21 cellular contexts compared by ENCODE assay signal in the genomic region with DNA sequence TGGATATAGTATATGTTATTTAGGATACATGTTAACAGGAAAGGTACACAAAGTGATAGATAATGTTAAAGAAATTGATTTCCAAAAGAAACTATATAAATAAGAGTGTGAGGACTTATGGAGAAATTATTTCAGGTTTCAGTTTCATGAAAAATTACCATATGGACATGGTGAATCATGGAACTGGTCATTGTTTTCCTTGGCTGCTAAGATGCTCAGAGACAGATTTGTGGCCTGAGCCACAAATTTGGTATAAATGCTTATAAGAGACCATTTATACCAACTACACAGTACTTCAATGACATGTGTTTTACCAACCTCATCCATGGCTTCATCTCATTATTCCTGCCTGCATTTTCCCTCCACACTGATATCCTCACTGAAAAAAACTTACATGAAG.
DNase-seq lines count a peak whose midpoint lies in the region; ATAC-seq and TF ChIP-seq lines count a peak whose summit lies in the region.
"Had no signal": no experiment of that assay in that cellular context is flagged by ENCODE, and none has a peak within 500 bp of the region (broad histone marks: within the 10 kb centered on the region; RNA-seq: fewer than 3 reads in every experiment).

No MANE protein-coding gene starts in this region.

- peaks cover 48% of the 10 kb centered on the region for H3K4me1 ChIP-seq in PC-3 (ENCODE audit: insufficient read depth, low read length)
- H3K4me1 ChIP-seq in HAP-1 = peaks cover 16% of the 10 kb centered on the region

- DNase-seq in AG20443 (ENCODE audit: low spot score) = peak; percentile 36
- DNase-seq in PC-3 = peak; percentile 62
- DNase-seq in choroid plexus epithelial cell (ENCODE audit: low read depth) = peak; percentile 72
- DNase-seq in lung microvascular endothelial cell (ENCODE audit: low read depth in 2 of 2) = peak; percentile 64 to 69
- no peak for DNase-seq in NCI-H524 (lab: John Stamatoyannopoulos, UW)
- DNase-seq in HAP-1 (ENCODE audit: low spot score in 2 of 2) = no peak
- DNase-seq: activated naive CD8-positive, alpha-beta T cell treated with anti-CD3 and anti-CD28 coated beads, Interleukin-2, amount 50 U/mL, for 24 hours; cerebellar nuclear complex; DMS79 treated with DMSO at 0.1 percent for 48 hours; NCI-H1048; NCI-H526 treated with DMSO at 0.1 percent for 48 hours; retina; SHP77 treated with DMSO at 0.1 percent for 48 hours; stimulated activated naive CD4-positive, alpha-beta T cell had no signal

- no peaks in the 10 kb centered on the region for H3F3A ChIP-seq in PC-3 (ENCODE audit: low read length, unreplicated experiment)

- no peaks in the 10 kb centered on the region for H3K9me2 ChIP-seq in PC-3 (replicated peaks; ENCODE audit: low read length)

- ATAC-seq in PC-3 = no peak
- no peak for ATAC-seq in HG02623 (IDR thresholded peaks at IDR 0.05; ENCODE audit: unreplicated experiment)
- ATAC-seq in GM19463 (IDR thresholded peaks at IDR 0.05; ENCODE audit: unreplicated experiment) = no peak
- ATAC-seq: activated naive CD8-positive, alpha-beta T cell treated with anti-CD3 and anti-CD28 coated beads, Interleukin-2, amount 50 U/mL, for 24 hours; gastroesophageal sphincter; K562 had no signal

- no peaks in the 10 kb centered on the region for H3K27me3 ChIP-seq in PC-3 (ENCODE audit: low read length)
- H3K27me3 ChIP-seq in HAP-1 (ENCODE audit: low read depth) = no peaks in the 10 kb centered on the region
- H3K27me3 ChIP-seq: gastroesophageal sphincter, neural progenitor cell, tibial nerve had no signal

- H3K4me2 ChIP-seq in PC-3 (ENCODE audit: low read length) = 0 out of 2 replicates have a peak overlapping the region, but pooled peaks have one; percentile 0
- H3K4me2 ChIP-seq: neural progenitor cell had no signal

- no peak overlapping the region for H2AFZ ChIP-seq in PC-3 (ENCODE audit: low read length)
- H2AFZ ChIP-seq: neural progenitor cell had no signal

- H3K9me3 ChIP-seq in PC-3 (ENCODE audit: low read length) = no peaks in the 10 kb centered on the region
- no peaks in the 10 kb centered on the region for H3K9me3 ChIP-seq in HAP-1
- H3K9me3 ChIP-seq: gastroesophageal sphincter, tibial nerve had no signal

- intact Hi-C loops in PC-3 (cut with micrococcal nuclease) = no loop called here

- no peak for TF ChIP-seq CTCF in PC-3 (conservative IDR thresholded peaks at IDR 0.05; ENCODE audit: low read depth, low read length)
- no peak for TF ChIP-seq CTCF in choroid plexus epithelial cell (conservative IDR thresholded peaks at IDR 0.05; ENCODE audit: low read depth, low read length)

- H3K27ac ChIP-seq in PC-3 (ENCODE audit: low read length) = peak overlapping the region; percentile 55
- H3K27ac ChIP-seq: gastroesophageal sphincter, HL-60, neural progenitor cell, tibial nerve had no signal

- no peak overlapping the region for H3K9ac ChIP-seq in PC-3 (ENCODE audit: low read length)
- H3K9ac ChIP-seq: neural progenitor cell had no signal

- POLR2A ChIA-PET in PC-3 (lab: Charles Lee; ENCODE audit: unreplicated experiment) = no interaction called here

- BruUV-seq in PC-3 (replicated peaks; lab: Mats Ljungman, UMichigan) = no TSS peak

- in situ Hi-C loops in HAP-1 (cut with MboI; ENCODE audit: low sequenced_read_pairs) = no loop called here

- CTCF ChIA-PET in PC-3 (lab: Charles Lee) = no interaction called here

- H3K79me2 ChIP-seq in PC-3 (ENCODE audit: low read length) = peaks cover 22% of the 10 kb centered on the region

- H3K36me3 ChIP-seq in PC-3 (ENCODE audit: low read depth, low read length) (0 out of 2 replicates have a peak, but pooled peaks cover 4% of the 10 kb centered on the region), HAP-1 (replicated peaks) (no peaks in the 10 kb centered on the region)
- H3K36me3 ChIP-seq: gastroesophageal sphincter, tibial nerve had no signal

- no peak overlapping the region for H3K4me3 ChIP-seq in PC-3 (ENCODE audit: low read length)
- no peak overlapping the region for H3K4me3 ChIP-seq in choroid plexus epithelial cell (ENCODE audit: low read depth, low read length)
- no peak overlapping the region for H3K4me3 ChIP-seq in HAP-1
- H3K4me3 ChIP-seq: gastroesophageal sphincter, K562, neural progenitor cell, tibial nerve had no signal

- H4K20me1 ChIP-seq in PC-3 (ENCODE audit: low read length) = no peaks in the 10 kb centered on the region

Comparison
In these comparisons a context has a peak if more than half of its experiments do, and no peak if none do; other contexts are left out.
1. DNase-seq: peak in AG20443 (single experiment), PC-3 (single experiment), choroid plexus epithelial cell (single experiment) and lung microvascular endothelial cell (2 of 2); none in NCI-H524 (0 of 2) and HAP-1 (0 of 2).